In genomic region chr20:40110241-40110910, GRCh38 we compare ENCODE assay signal across 19 cellular contexts.
DNase-seq lines count a peak whose midpoint lies in the region; ATAC-seq, FAIRE-seq and TF ChIP-seq lines count a peak whose summit lies in the region.
"Had no signal": no experiment of that assay in that cellular context is flagged by ENCODE, and none has a peak within 500 bp of the region (broad histone marks: within the 10 kb centered on the region; RNA-seq: fewer than 3 reads in every experiment).

No MANE protein-coding gene starts in this region.

- FAIRE-seq in GM12892 (lab: Jason Lieb, UNC): no peak
- FAIRE-seq: A549, K562 had no signal

- ATAC-seq in lower lobe of right lung (peak; percentile 31 to 69), left lung (no peak), HG03159 (IDR thresholded peaks at IDR 0.05; ENCODE audit: unreplicated experiment) (no peak)
- ATAC-seq: A549, K562, SK-N-SH treated with all-trans-retinoic acid at 6 μM for 48 hours had no signal

- H3K9me3 ChIP-seq in lower lobe of right lung: no peaks in the 10 kb centered on the region
- H3K9me3 ChIP-seq in left lung: no peaks in the 10 kb centered on the region
- H3K9me3 ChIP-seq: A549, BLaER1 had no signal

- no peak for TF ChIP-seq POLR2A in GM12892 (IDR thresholded peaks at IDR 0.05; ENCODE audit: low read depth, low read length)

- no peak overlapping the region for H3K4me3 ChIP-seq in fibroblast of mammary gland (ENCODE audit: control insufficient read depth, low read depth, low read length)
- H3K4me3 ChIP-seq in lower lobe of right lung: no peak overlapping the region
- no peak overlapping the region for H3K4me3 ChIP-seq in left lung
- H3K4me3 ChIP-seq: A549, BLaER1, K562 had no signal

- H3K27me3 ChIP-seq in lower lobe of right lung (ENCODE audit: low read depth) (no peaks in the 10 kb centered on the region), left lung (no peaks in the 10 kb centered on the region)
- H3K27me3 ChIP-seq: BLaER1 had no signal

- H3K4me1 ChIP-seq in lower lobe of right lung (no peaks in the 10 kb centered on the region), left lung (no peaks in the 10 kb centered on the region)
- H3K4me1 ChIP-seq: A549, BLaER1 had no signal

- in situ Hi-C loops in GM13977 (cut with MboI; ENCODE audit: low pct_unique_long_range_greater_than_20kb, low sequenced_read_pairs, unreplicated experiment): no loop called here

- H3K36me3 ChIP-seq in lower lobe of right lung (no peaks in the 10 kb centered on the region), left lung (no peaks in the 10 kb centered on the region)
- H3K36me3 ChIP-seq: BLaER1 had no signal

- intact Hi-C loops in lower lobe of right lung (cut with DNase I) (no loop called here), left lung (cut with DNase I) (no loop called here)

- DNase-seq in NCI-H69 (lab: John Stamatoyannopoulos, UW) (peak; percentile 14), fibroblast of mammary gland (ENCODE audit: low read depth) (peak; percentile 3), lower lobe of right lung (no peak), stromal cell of bone marrow (ENCODE audit: low read depth) (peak; percentile 9), GM12892 (ENCODE audit: insufficient read length) (no peak), left lung (no peak), GM13977 (ENCODE audit: low spot score) (no peak)
- DNase-seq: CD4-positive, alpha-beta memory T cell; HCEC 1CT; NCI-H1105; NCI-H2081 treated with DMSO at 0.1 percent for 48 hours; NCI-H748 treated with DMSO at 0.1 percent for 48 hours; OCI-M1; SIG-M5 had no signal

- TF ChIP-seq CTCF in fibroblast of mammary gland (conservative IDR thresholded peaks at IDR 0.05; ENCODE audit: control insufficient read depth, insufficient read depth, low read depth, low read length) (no peak), lower lobe of right lung (IDR thresholded peaks at IDR 0.05) (no peak), left lung (IDR thresholded peaks at IDR 0.05) (no peak), GM13977 (IDR thresholded peaks at IDR 0.05; ENCODE audit: extremely low read depth, insufficient read depth, missing control alignments) (no peak)

- no peak overlapping the region for H3K27ac ChIP-seq in lower lobe of right lung
- H3K27ac ChIP-seq in left lung: no peak overlapping the region
- H3K27ac ChIP-seq: A549, BLaER1 had no signal

Comparison
In these comparisons a context has a peak if more than half of its experiments do, and no peak if none do; other contexts are left out.
1. DNase-seq: peak in NCI-H69 (single experiment), fibroblast of mammary gland (single experiment) and stromal cell of bone marrow (single experiment); none in lower lobe of right lung (single experiment), GM12892 (single experiment), left lung (0 of 2) and GM13977 (single experiment).
2. ATAC-seq: peak in lower lobe of right lung (2 of 2); none in left lung (single experiment) and HG03159 (single experiment).